8 cellular contexts compared by ENCODE assay signal in genomic region chr1:40783001-40783905, GRCh38. TPM values are rescaled to one million over a fixed set of nuclear protein-coding genes. Genes with fewer than 3 reads are reported as not detected.
DNase-seq lines count a peak whose midpoint lies in the region; ATAC-seq and TF ChIP-seq lines count a peak whose summit lies in the region.

KCNQ4 (plus strand) TSS chr1:40783787; CDS start chr1:40784094, 307 bp downstream.

- H3K27ac Mint-ChIP-seq in progenitor cell of endocrine pancreas: peak within 1 kb of the TSS; percentile 69

- peaks cover 49% of the 10 kb centered on the region for H3K27me3 Mint-ChIP-seq in progenitor cell of endocrine pancreas

- intact Hi-C loops in lower leg skin (cut with DNase I; ENCODE audit: low total_unique reads): no loop called here

- 4 to 5% methylated on average over 29 to 70 of the region's 73 CpGs for WGBS in lower leg skin, 2 donors

- H3K27ac ChIP-seq in cardiac muscle cell: no peak within 1 kb of the TSS

- TF ChIP-seq POLR2A in NB4 (IDR thresholded peaks at IDR 0.05; ENCODE audit: extremely low read depth, insufficient read length) (no peak), lower leg skin (IDR thresholded peaks at IDR 0.05) (no peak)

- H3K36me3 Mint-ChIP-seq in progenitor cell of endocrine pancreas (ENCODE audit: insufficient read depth): peaks cover 4% of the 10 kb centered on the region

- no peaks in the 10 kb centered on the region for H3K9me3 ChIP-seq in cardiac muscle cell (ENCODE audit: low read depth)

- H3K4me1 Mint-ChIP-seq in progenitor cell of endocrine pancreas (ENCODE audit: low read depth): peaks cover 14% of the 10 kb centered on the region

- TF ChIP-seq CTCF in NB4 (IDR thresholded peaks at IDR 0.05; ENCODE audit: low read depth, low read length) (no peak), cardiac muscle cell (IDR thresholded peaks at IDR 0.05; ENCODE audit: low read depth, low read length) (no peak), progenitor cell of endocrine pancreas (IDR thresholded peaks at IDR 0.05; ENCODE audit: unreplicated experiment) (no peak), lower leg skin (IDR thresholded peaks at IDR 0.05) (no peak)

- H3K27me3 ChIP-seq in cardiac muscle cell: peaks cover 11% of the 10 kb centered on the region

- H3K4me3 Mint-ChIP-seq in progenitor cell of endocrine pancreas (ENCODE audit: low read depth): peak within 1 kb of the TSS; percentile 69

- H3K4me3 ChIP-seq in NB4 (ENCODE audit: low read depth, low read length) (no peak within 1 kb of the TSS), cardiac muscle cell (peak within 1 kb of the TSS; percentile 12), lower leg skin (ENCODE audit: low read depth, poor library complexity, severe bottlenecking) (no peak within 1 kb of the TSS)

- no peak for ATAC-seq in GM18867 (IDR thresholded peaks at IDR 0.05; ENCODE audit: unreplicated experiment)

- peaks cover 6% of the 10 kb centered on the region for H3K4me1 ChIP-seq in cardiac muscle cell (ENCODE audit: low read depth)

- DNase-seq in Daoy (ENCODE audit: low read depth) (peak; percentile 39), NB4 (ENCODE audit: low read depth) (peak; percentile 45), cardiac muscle cell (ENCODE audit: low read depth in 1 of 2, low spot score in 1 of 2) (peak in 1 of 2 donors; percentile 79), progenitor cell of endocrine pancreas (ENCODE audit: low spot score, unreplicated experiment) (peak; percentile 48), lower leg skin (ENCODE audit: low spot score in 2 of 2) (no peak), SHP77 treated with DMSO at 0.1 percent for 48 hours (lab: John Stamatoyannopoulos, UW) (no peak)
- peak; percentile 39 for DNase-seq in activated naive CD4-positive, alpha-beta T cell treated with anti-CD3 and anti-CD28 coated beads, Interleukin-2, amount 50 U/mL, for 16 hours

- H3K9me3 Mint-ChIP-seq in progenitor cell of endocrine pancreas (ENCODE audit: low read depth): no peaks in the 10 kb centered on the region

- H3K36me3 ChIP-seq in cardiac muscle cell: no peaks in the 10 kb centered on the region

RNA-seq across cellular contexts. Expression of gene KCNQ4, which starts in this region (rescaled TPM):
- total RNA-seq in Daoy (2014; rRNA removed; shearing (Covaris generic)): 0.17 TPM in 1 of 2 replicates, not detected in the other
- total RNA-seq in cardiac muscle cell (1.3 and 3.7 TPM in 2 replicates), progenitor cell of endocrine pancreas (0.67 and 0.73 TPM in 2 replicates), lower leg skin (1 to 10 TPM; 1.3 to 2.7 (median 2.0) TPM)
- 0.13 and 1.0 TPM in 2 replicates for polyA plus RNA-seq in cardiac muscle cell

Comparison
In these comparisons a context has a peak if more than half of its experiments do, and no peak if none do; other contexts are left out.
1. Peak in DNase-seq in Daoy; RNA of the gene not detected or under 1 TPM.
2. Peak in DNase-seq in progenitor cell of endocrine pancreas; RNA of the gene not detected or under 1 TPM.
3. DNase-seq: peak in NB4 (single experiment) and activated naive CD4-positive, alpha-beta T cell treated with anti-CD3 and anti-CD28 coated beads, Interleukin-2, amount 50 U/mL, for 16 hours (single experiment); none in lower leg skin (0 of 2) and SHP77 treated with DMSO at 0.1 percent for 48 hours (single experiment).